ENCODE assay signal across 8 cellular contexts in genomic region chr1:98870959-98871903, GRCh38.
DNase-seq lines count a peak whose midpoint lies in the region; ATAC-seq, FAIRE-seq and TF ChIP-seq lines count a peak whose summit lies in the region.

No MANE protein-coding gene starts in this region.

- peak overlapping the region; percentile 57 for H3K4me2 ChIP-seq in DOHH2 (ENCODE audit: low read length)

- DNase-seq in activated CD4-positive, alpha-beta T cell treated with anti-CD3 and anti-CD28 coated beads for 1 hour, result peak; percentile 9
- DNase-seq in iris pigment epithelial cell (ENCODE audit: low read depth) (peak; percentile 31), NCI-H2029 treated with DMSO at 0.1 percent for 48 hours (lab: John Stamatoyannopoulos, UW) (no peak), osteocyte (ENCODE audit: extremely low spot score, unreplicated experiment) (no peak), HTR-8/SVneo (ENCODE audit: insufficient read length, low spot score) (no peak)

- no peaks in the 10 kb centered on the region for H3K4me1 Mint-ChIP-seq in osteocyte (ENCODE audit: unreplicated experiment)

- peaks cover 13% of the 10 kb centered on the region for H3K27me3 Mint-ChIP-seq in osteocyte (ENCODE audit: unreplicated experiment)

- H3K36me3 ChIP-seq in DOHH2 (ENCODE audit: control insufficient read depth, low read length), result peaks cover 7% of the 10 kb centered on the region; the same call in 1 of the 2 replicates

- peak; percentile 95 for ATAC-seq in GM21367 (IDR thresholded peaks at IDR 0.05; ENCODE audit: unreplicated experiment)
- ATAC-seq in HG03520 (IDR thresholded peaks at IDR 0.05; ENCODE audit: unreplicated experiment), result peak; percentile 98

- peak overlapping the region; percentile 60 for H3K4me3 ChIP-seq in DOHH2 (ENCODE audit: low read length)

- no peaks in the 10 kb centered on the region for H3K79me2 ChIP-seq in DOHH2 (ENCODE audit: control insufficient read depth, low read length)

- no peaks in the 10 kb centered on the region for H3K27me3 ChIP-seq in DOHH2 (ENCODE audit: control insufficient read depth, low read length)

- H3K9me3 Mint-ChIP-seq in osteocyte (ENCODE audit: unreplicated experiment), result peaks cover 9% of the 10 kb centered on the region

- no peaks in the 10 kb centered on the region for H3K36me3 Mint-ChIP-seq in osteocyte (ENCODE audit: unreplicated experiment)

- FAIRE-seq in HTR-8/SVneo (lab: Jason Lieb, UNC), result no peak

- no peaks in the 10 kb centered on the region for H3K9me2 ChIP-seq in DOHH2 (replicated peaks; ENCODE audit: control insufficient read depth, low read length)

- no peak overlapping the region for H3K27ac Mint-ChIP-seq in osteocyte (ENCODE audit: unreplicated experiment)

- no peaks in the 10 kb centered on the region for H4K20me1 ChIP-seq in DOHH2 (ENCODE audit: control insufficient read depth, insufficient read depth, low read depth, low read length)

- peak overlapping the region; percentile 71 for H3K27ac ChIP-seq in DOHH2 (ENCODE audit: low read depth, low read length)

- no peak overlapping the region for H3K4me3 Mint-ChIP-seq in osteocyte (ENCODE audit: unreplicated experiment)

- TF ChIP-seq CTCF in DOHH2 (IDR thresholded peaks at IDR 0.05; ENCODE audit: low read depth, low read length, poor library complexity, severe bottlenecking) (no peak), osteocyte (IDR thresholded peaks at IDR 0.05) (no peak)

- H3F3A ChIP-seq in DOHH2 (ENCODE audit: control insufficient read depth, insufficient read depth), result no peaks in the 10 kb centered on the region

- peaks cover 16% of the 10 kb centered on the region for H3K4me1 ChIP-seq in DOHH2 (ENCODE audit: control insufficient read depth, low read length)

- H3K9me3 ChIP-seq in DOHH2 (ENCODE audit: control insufficient read depth, insufficient read depth, low read length), result peaks cover 9% of the 10 kb centered on the region; the same call in 1 of the 2 replicates

Comparison
In these comparisons a context has a peak if more than half of its experiments do, and no peak if none do; other contexts are left out.
1. DNase-seq: peak in activated CD4-positive, alpha-beta T cell treated with anti-CD3 and anti-CD28 coated beads for 1 hour (single experiment) and iris pigment epithelial cell (single experiment); none in NCI-H2029 treated with DMSO at 0.1 percent for 48 hours (single experiment), osteocyte (single experiment) and HTR-8/SVneo (single experiment).